ENCODE assay signal across 8 cellular contexts in genomic region chr20:40990542-40991120, GRCh38. TPM values are rescaled to one million over a fixed set of nuclear protein-coding genes. Genes with fewer than 3 reads are reported as not detected.
DNase-seq lines count a peak whose midpoint lies in the region; ATAC-seq and TF ChIP-seq lines count a peak whose summit lies in the region.

No MANE protein-coding gene starts in this region.

- peak; percentile 46 for ATAC-seq in HG02571 (IDR thresholded peaks at IDR 0.05; ENCODE audit: unreplicated experiment)

- peak overlapping the region; percentile 58; the same call in 1 of the 2 replicates for H2AFZ ChIP-seq in SK-N-SH (ENCODE audit: low read depth)

- H3F3A ChIP-seq in SK-N-SH (replicated peaks; ENCODE audit: insufficient read depth): no peaks in the 10 kb centered on the region

- no peak overlapping the region for H3K9ac ChIP-seq in SK-N-SH

- no peaks in the 10 kb centered on the region for H3K27me3 ChIP-seq in SK-N-SH (ENCODE audit: insufficient read depth)
- no peaks in the 10 kb centered on the region for H3K27me3 ChIP-seq in uterus

- H3K27ac ChIP-seq in SK-N-SH (ENCODE audit: low read depth in 2 of 2, low read length in 1 of 2): no peak overlapping the region
- H3K27ac ChIP-seq in uterus: no peak overlapping the region

- H3K4me3 ChIP-seq in SK-N-SH (ENCODE audit: low read depth in 2 of 2, low read length in 1 of 2): no peak overlapping the region; a peak in 1 of 4 replicates
- H3K4me3 ChIP-seq in uterus: no peak overlapping the region

- no peaks in the 10 kb centered on the region for H3K79me2 ChIP-seq in SK-N-SH (ENCODE audit: insufficient read depth)

- DNase-seq in GM04504 (ENCODE audit: low read depth) (peak; percentile 74), NCI-H1092 (lab: John Stamatoyannopoulos, UW) (peak; percentile 78), SK-N-SH (peak; percentile 84), glomerular visceral epithelial cell (ENCODE audit: extremely low spot score) (peak; percentile 88), pons (ENCODE audit: low spot score) (peak; percentile 91), uterus (peak; percentile 78 to 81)
- peak; percentile 66 for DNase-seq in activated naive CD4-positive, alpha-beta T cell treated with anti-CD3 and anti-CD28 coated beads, Interleukin-2, amount 50 U/mL, for 16 hours

- H3K4me1 ChIP-seq in SK-N-SH (ENCODE audit: control insufficient read depth in 1 of 2, insufficient read depth in 2 of 2, low read depth in 1 of 2, low read length in 1 of 2): peaks cover 2 to 11% of the 10 kb centered on the region in 2 experiments; a peak in 2 of 4 replicates
- H3K4me1 ChIP-seq in uterus: no peaks in the 10 kb centered on the region

- H3K4me2 ChIP-seq in SK-N-SH: no peak overlapping the region

- TF ChIP-seq RAD21 in SK-N-SH (IDR thresholded peaks at IDR 0.05; ENCODE audit: low read length): peak; percentile 94

- no peaks in the 10 kb centered on the region for H3K9me3 ChIP-seq in SK-N-SH
- no peaks in the 10 kb centered on the region for H3K9me3 ChIP-seq in uterus

- H3K36me3 ChIP-seq in SK-N-SH (replicated peaks in 1 of 2; ENCODE audit: control insufficient read depth in 1 of 2, insufficient read depth in 2 of 2, low read length in 1 of 2): no peaks in the 10 kb centered on the region
- H3K36me3 ChIP-seq in uterus: no peaks in the 10 kb centered on the region

- TF ChIP-seq CTCF in SK-N-SH (IDR thresholded peaks at IDR 0.05): peak; percentile 85
- TF ChIP-seq CTCF in uterus (IDR thresholded peaks at IDR 0.05): peak; percentile 75 to 89 (median 82)

- H3K9me2 ChIP-seq in SK-N-SH: no peaks in the 10 kb centered on the region

- 36% methylated on average over 9 of the region's 10 CpGs for WGBS in SK-N-SH (ENCODE audit: low lambda C conversion rate)

- CTCF ChIA-PET in SK-N-SH (lab: Yijun Ruan, JAX): interaction anchor here (0.6 to 5.0 kb wide), 44 partner anchors 9 to 649 kb away, joined by 3 to 87 read pairs (median 5); partner anchors contain the start of genes LPIN3 and TOP1

- no peak for TF ChIP-seq POLR2A in uterus (IDR thresholded peaks at IDR 0.05)

- no peaks in the 10 kb centered on the region for H4K20me1 ChIP-seq in SK-N-SH (ENCODE audit: insufficient read depth)

- TF ChIP-seq EP300 in SK-N-SH (IDR thresholded peaks at IDR 0.05; ENCODE audit: borderline replicate concordance in 1 of 2, low read depth in 1 of 2, low read length in 1 of 2): no peak

- intact Hi-C loops in uterus (cut with DNase I; ENCODE audit: low total_unique reads): loop anchor here (10.0 kb wide), 1 partner anchor 104 kb away; no protein-coding TSS in a partner anchor

- POLR2A ChIA-PET in SK-N-SH (lab: Yijun Ruan, JAX): interaction anchor here (1.1 to 1.3 kb wide), 2 partner anchors 83 to 104 kb away, joined by 5 read pairs; no protein-coding TSS in a partner anchor

TF ChIP-seq in SK-N-SH, 30 proteins besides CTCF, POLR2A, EP300 and RAD21:
- no peak for TF ChIP-seq CHD2 (IDR thresholded peaks at IDR 0.05; ENCODE audit: low read length, partially characterized antibody)
- peak; percentile 62 for TF ChIP-seq RCOR1 (IDR thresholded peaks at IDR 0.05; ENCODE audit: low read length)
- TF ChIP-seq RFX5 (IDR thresholded peaks at IDR 0.05; ENCODE audit: low read length): peak; percentile 43; the same call in 1 of the 2 replicates
- TF ChIP-seq NRF1 (IDR thresholded peaks at IDR 0.05; ENCODE audit: low read depth, low read length): 0 out of 2 replicates have a peak, but pooled peaks have one; percentile 6
- TF ChIP-seq TAF1 (IDR thresholded peaks at IDR 0.05; ENCODE audit: borderline replicate concordance, low read depth, low read length): no peak
- TF ChIP-seq SMC3 (IDR thresholded peaks at IDR 0.05; ENCODE audit: low read depth, low read length): peak; percentile 97
- TF ChIP-seq FOSL2 (IDR thresholded peaks at IDR 0.05; ENCODE audit: borderline replicate concordance, low read depth): no peak
- no peak for TF ChIP-seq GABPA (IDR thresholded peaks at IDR 0.05; ENCODE audit: low read depth)
- TF ChIP-seq YY1 (IDR thresholded peaks at IDR 0.05; ENCODE audit: low read depth): 0 out of 2 replicates have a peak, but pooled peaks have one; percentile 37
- no peak for TF ChIP-seq PBX3 (IDR thresholded peaks at IDR 0.05)
- TF ChIP-seq, protein P1, sequence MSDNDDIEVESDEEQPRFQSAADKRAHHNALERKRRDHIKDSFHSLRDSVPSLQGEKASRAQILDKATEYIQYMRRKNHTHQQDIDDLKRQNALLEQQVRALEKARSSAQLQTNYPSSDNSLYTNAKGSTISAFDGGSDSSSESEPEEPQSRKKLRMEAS (IDR thresholded peaks at IDR 0.05; ENCODE audit: low read depth): no peak
- TF ChIP-seq USF2 (IDR thresholded peaks at IDR 0.05; ENCODE audit: borderline replicate concordance, low read depth, low read length): no peak

RNA-seq across cellular contexts. Expression of gene TOP1, which starts 38.0 kb away (rescaled TPM):
- 8.9 and 11.9 TPM in 2 replicates for polyA plus RNA-seq in SK-N-SH (2012; rRNA removed)
- 16.8 and 20.3 TPM in 2 replicates for polyA plus RNA-seq in SK-N-SH (2012; cell fraction: cytosol; rRNA removed)
- polyA plus RNA-seq in SK-N-SH (2012; cell fraction: nucleus; rRNA removed): 9.4 and 16.9 TPM in 2 replicates
- total RNA-seq in uterus: 10 to 100 TPM; 20.5 to 47.1 (median 35.4) TPM
